21 cellular contexts compared by ENCODE assay signal in the genomic region with DNA sequence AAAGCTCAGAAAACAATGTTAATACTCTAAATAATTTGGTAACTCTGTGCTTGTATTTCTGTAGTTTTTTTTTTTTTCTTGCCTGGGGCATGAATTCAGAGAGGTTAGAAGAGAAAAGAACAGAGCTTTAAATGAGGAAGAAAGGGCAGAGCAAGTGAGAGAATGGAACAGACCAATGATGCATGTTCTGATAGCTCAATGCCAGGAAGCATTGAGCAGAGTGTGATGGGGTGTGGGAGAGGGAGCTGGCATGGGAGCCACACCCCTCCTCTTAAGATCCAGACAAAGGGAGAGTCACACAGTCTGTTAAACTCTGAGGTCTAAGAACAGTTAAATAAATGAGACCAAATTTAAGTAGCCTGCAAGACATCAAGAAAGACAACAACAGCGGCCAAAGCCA.
A peak's percentile ranks its signal among the peaks of the same experiment; 100 is the strongest.
DNase-seq lines count a peak whose midpoint lies in the region; ATAC-seq, FAIRE-seq and TF ChIP-seq lines count a peak whose summit lies in the region.
"Had no signal": no experiment of that assay in that cellular context is flagged by ENCODE, and none has a peak within 500 bp of the region (broad histone marks: within the 10 kb centered on the region; RNA-seq: fewer than 3 reads in every experiment).

No MANE protein-coding gene starts in this region.

- H3K9me3 Mint-ChIP-seq in activated CD8-positive, alpha-beta memory T cell treated with anti-CD3 and anti-CD28 coated beads, Interleukin-2, amount 10 ng/mL, durations not matched to agents 7 days and 5 days (ENCODE audit: low read depth), result peaks cover 12% of the 10 kb centered on the region
- H3K9me3 Mint-ChIP-seq: IgD-negative memory B cell had no signal

- H3K36me3 ChIP-seq in bronchial epithelial cell (ENCODE audit: control insufficient read depth, insufficient read depth, low read length), result no peaks in the 10 kb centered on the region
- H3K36me3 ChIP-seq: SJSA1 had no signal

- in situ Hi-C loops in Caki2 (cut with HindIII; ENCODE audit: low pct_unique_long_range_greater_than_20kb, low sequenced_read_pairs), result no loop called here

- no peaks in the 10 kb centered on the region for H3K27me3 Mint-ChIP-seq in activated CD8-positive, alpha-beta memory T cell treated with anti-CD3 and anti-CD28 coated beads, Interleukin-2, amount 10 ng/mL, durations not matched to agents 7 days and 5 days
- H3K27me3 Mint-ChIP-seq: IgD-negative memory B cell had no signal

- H3K4me1 Mint-ChIP-seq in activated CD8-positive, alpha-beta memory T cell treated with anti-CD3 and anti-CD28 coated beads, Interleukin-2, amount 10 ng/mL, durations not matched to agents 7 days and 5 days, result no peaks in the 10 kb centered on the region

- no peak for TF ChIP-seq CTCF in bronchial epithelial cell (IDR thresholded peaks at IDR 0.05; ENCODE audit: insufficient read depth, low read length, severe bottlenecking)

- no peak for ATAC-seq in activated CD8-positive, alpha-beta memory T cell treated with anti-CD3 and anti-CD28 coated beads, Interleukin-2, amount 10 ng/mL, durations not matched to agents 7 days and 5 days
- ATAC-seq in GM18520 (IDR thresholded peaks at IDR 0.05; ENCODE audit: unreplicated experiment), result no peak

- no peaks in the 10 kb centered on the region for H3K27me3 ChIP-seq in bronchial epithelial cell (ENCODE audit: control insufficient read depth, insufficient read depth, low read length)
- H3K27me3 ChIP-seq: SJSA1 had no signal

- H3K4me3 Mint-ChIP-seq in activated CD8-positive, alpha-beta memory T cell treated with anti-CD3 and anti-CD28 coated beads, Interleukin-2, amount 10 ng/mL, durations not matched to agents 7 days and 5 days, result no peak overlapping the region
- H3K4me3 Mint-ChIP-seq: IgD-negative memory B cell; T-helper 1 cell treated with Interleukin-12 subunit alpha and Interleukin-12 subunit beta and Interleukin-4 antibody, amounts not matched to agents 30 μg/mL and 1 μg/mL, for 36 hours had no signal

- H3K4me3 ChIP-seq in bronchial epithelial cell (ENCODE audit: low read depth, low read length), result no peak overlapping the region
- H3K4me3 ChIP-seq: SJSA1 had no signal

- CTCF ChIA-PET in activated CD8-positive, alpha-beta memory T cell treated with anti-CD3 and anti-CD28 coated beads, Interleukin-2, amount 10 ng/mL, durations not matched to agents 7 days and 5 days (lab: Charles Lee), result no interaction called here

- H3K36me3 Mint-ChIP-seq in activated CD8-positive, alpha-beta memory T cell treated with anti-CD3 and anti-CD28 coated beads, Interleukin-2, amount 10 ng/mL, durations not matched to agents 7 days and 5 days, result no peaks in the 10 kb centered on the region

- DNase-seq in Caki2 (ENCODE audit: low read depth) (peak; percentile 3), NCI-H526 treated with DMSO at 0.1 percent for 48 hours (lab: John Stamatoyannopoulos, UW) (peak; percentile 31), bronchial epithelial cell (ENCODE audit: low read depth) (peak; percentile 32), renal cortical epithelial cell (ENCODE audit: low read depth) (peak; percentile 42), 8988T (no peak)
- DNase-seq in activated CD8-positive, alpha-beta memory T cell treated with anti-CD3 and anti-CD28 coated beads, Interleukin-2, amount 10 ng/mL, durations not matched to agents 7 days and 5 days, result no peak
- DNase-seq: ACHN, DMS153, MM.1S, NCI-H1694, NCI-H2029 treated with DMSO at 0.1 percent for 48 hours, NCI-H2171, NCI-H226, NCI-H524 treated with DMSO at 0.1 percent for 48 hours, Right ventricle myocardium superior, RPMI8226, SW 1271 had no signal

- H3K27ac Mint-ChIP-seq in activated CD8-positive, alpha-beta memory T cell treated with anti-CD3 and anti-CD28 coated beads, Interleukin-2, amount 10 ng/mL, durations not matched to agents 7 days and 5 days, result no peak overlapping the region
- H3K27ac Mint-ChIP-seq: IgD-negative memory B cell; T-helper 1 cell treated with Interleukin-12 subunit alpha and Interleukin-12 subunit beta and Interleukin-4 antibody, amounts not matched to agents 30 μg/mL and 1 μg/mL, for 36 hours had no signal

- no peak for FAIRE-seq in bronchial epithelial cell (lab: Jason Lieb, UNC)

Comparison
In these comparisons a context has a peak if more than half of its experiments do, and no peak if none do; other contexts are left out.
1. DNase-seq: peak in Caki2 (single experiment), NCI-H526 treated with DMSO at 0.1 percent for 48 hours (single experiment), bronchial epithelial cell (single experiment) and renal cortical epithelial cell (single experiment); none in 8988T (single experiment) and activated CD8-positive, alpha-beta memory T cell treated with anti-CD3 and anti-CD28 coated beads, Interleukin-2, amount 10 ng/mL, durations not matched to agents 7 days and 5 days (single experiment).